In genomic region chr5:32707394-32707997, GRCh38 we compare ENCODE assay signal across 8 cellular contexts. TPM values are rescaled to one million over a fixed set of nuclear protein-coding genes. Genes with fewer than 3 reads are reported as not detected.
A peak's percentile ranks its signal among the peaks of the same experiment; 100 is the strongest.
DNase-seq lines count a peak whose midpoint lies in the region; ATAC-seq and TF ChIP-seq lines count a peak whose summit lies in the region.

No MANE protein-coding gene starts in this region.

- no peak overlapping the region for H2AFZ ChIP-seq in DND-41 (ENCODE audit: low read depth, low read length)

- no peaks in the 10 kb centered on the region for H4K20me1 ChIP-seq in DND-41 (ENCODE audit: insufficient read depth, low read length)

- no peaks in the 10 kb centered on the region for H3K36me3 Mint-ChIP-seq in mesothelial cell of epicardium

- no peak overlapping the region for H3K4me3 Mint-ChIP-seq in mesothelial cell of epicardium

- H3K4me2 ChIP-seq in DND-41 (ENCODE audit: insufficient read depth, low read length) = no peak overlapping the region

- no peak overlapping the region for H3K4me3 ChIP-seq in DND-41 (ENCODE audit: low read depth in 1 of 2, low read length in 2 of 2)

- no peak for ATAC-seq in DND-41 (ENCODE audit: insufficient read depth, low read depth)
- no peak for ATAC-seq in omental fat pad (ENCODE audit: low FRiP score)
- no peak for ATAC-seq in HG03025 (IDR thresholded peaks at IDR 0.05; ENCODE audit: low FRiP score, unreplicated experiment)
- ATAC-seq in GM19455 (IDR thresholded peaks at IDR 0.05; ENCODE audit: unreplicated experiment) = no peak

- H3K79me2 ChIP-seq in DND-41 (ENCODE audit: insufficient read depth, low read length) = no peaks in the 10 kb centered on the region

- H3K27me3 Mint-ChIP-seq in mesothelial cell of epicardium (ENCODE audit: low read depth) = peaks cover 77% of the 10 kb centered on the region

- no peaks in the 10 kb centered on the region for H3K4me1 ChIP-seq in DND-41 (ENCODE audit: insufficient read depth, low read length)

- no peak overlapping the region for H3K27ac Mint-ChIP-seq in mesothelial cell of epicardium

- H3K27ac ChIP-seq in DND-41 (ENCODE audit: low read length) = no peak overlapping the region

- peaks cover 24% of the 10 kb centered on the region for H3K4me1 Mint-ChIP-seq in mesothelial cell of epicardium

- H3K9me3 Mint-ChIP-seq in mesothelial cell of epicardium = no peaks in the 10 kb centered on the region

- H3K27me3 ChIP-seq in DND-41 (ENCODE audit: insufficient read depth, low read length, poor library complexity) = no peaks in the 10 kb centered on the region

- H3K9me3 ChIP-seq in DND-41 (ENCODE audit: insufficient read depth, low read length, severe bottlenecking) = peaks cover under 1% of the 10 kb centered on the region

- no peak overlapping the region for H3K9ac ChIP-seq in DND-41 (ENCODE audit: low read depth, low read length)

- TF ChIP-seq CTCF in DND-41 (IDR thresholded peaks at IDR 0.05; ENCODE audit: borderline replicate concordance, extremely low read depth, low read length, poor library complexity, severe bottlenecking) (peak; percentile 41), mesothelial cell of epicardium (IDR thresholded peaks at IDR 0.05; ENCODE audit: unreplicated experiment) (peak; percentile 71), omental fat pad (IDR thresholded peaks at IDR 0.05) (no peak)

- DNase-seq in DND-41 (no peak), LHCN-M2 (ENCODE audit: low read depth) (peak; percentile 50), astrocyte of the hippocampus (ENCODE audit: low read depth, low spot score) (peak; percentile 53), mesothelial cell of epicardium (ENCODE audit: low spot score in 2 of 2, unreplicated experiment in 2 of 2) (no peak), NCI-H526 treated with DMSO at 0.1 percent for 48 hours (lab: John Stamatoyannopoulos, UW) (no peak), omental fat pad (ENCODE audit: low spot score) (no peak)

- H3K36me3 ChIP-seq in DND-41 (ENCODE audit: insufficient read depth, low read length) = no peaks in the 10 kb centered on the region

RNA-seq across cellular contexts. Expression of gene NPR3, which starts 3.6 kb away (rescaled TPM):
- total RNA-seq in LHCN-M2 (2014; rRNA removed) (5.6 and 6.4 TPM in 2 replicates), mesothelial cell of epicardium (3.3 to 4.1 TPM (median 3.8 TPM) in 3 replicates), omental fat pad (10 to 100 TPM in 1 of 4 donors, 1 to 10 TPM in 3; 4.6 to 11.8 (median 6.5) TPM)
- 5.0 TPM for polyA plus RNA-seq in LHCN-M2 (2012)

Comparison
In these comparisons a context has a peak if more than half of its experiments do, and no peak if none do; other contexts are left out.
1. DNase-seq: peak in LHCN-M2 (single experiment) and astrocyte of the hippocampus (single experiment); none in DND-41 (single experiment), mesothelial cell of epicardium (0 of 2), NCI-H526 treated with DMSO at 0.1 percent for 48 hours (single experiment) and omental fat pad (single experiment).
2. CTCF ChIP-seq: peak in DND-41 (single experiment) and mesothelial cell of epicardium (single experiment); none in omental fat pad (0 of 3).